In genomic region chr10:70939397-70939796, GRCh38 we compare ENCODE assay signal across 18 cellular contexts. TPM values are rescaled to one million over a fixed set of nuclear protein-coding genes. Genes with fewer than 3 reads are reported as not detected.
DNase-seq lines count a peak whose midpoint lies in the region; ATAC-seq and TF ChIP-seq lines count a peak whose summit lies in the region.
"Had no signal": no experiment of that assay in that cellular context is flagged by ENCODE, and none has a peak within 500 bp of the region (broad histone marks: within the 10 kb centered on the region; RNA-seq: fewer than 3 reads in every experiment).

No MANE protein-coding gene starts in this region.

- H3K27me3 Mint-ChIP-seq in brain (peaks cover 4% of the 10 kb centered on the region), nephron (ENCODE audit: low read depth) (peaks cover 28% of the 10 kb centered on the region), chondrocyte (ENCODE audit: low read depth) (peaks cover 42% of the 10 kb centered on the region)
- peaks cover 3% of the 10 kb centered on the region for H3K27me3 Mint-ChIP-seq in activated CD4-positive, alpha-beta memory T cell treated with anti-CD3 and anti-CD28 coated beads for 36 hours
- H3K27me3 Mint-ChIP-seq: CD4-positive, alpha-beta T cell had no signal

- H3K36me3 ChIP-seq in left ventricle myocardium inferior (no peaks in the 10 kb centered on the region), right atrium auricular region (no peaks in the 10 kb centered on the region)

- H3K9me3 Mint-ChIP-seq in brain, result peaks cover 0 to 4% (median 0%) of the 10 kb centered on the region in 5 experiments
- no peaks in the 10 kb centered on the region for H3K9me3 Mint-ChIP-seq in nephron
- no peaks in the 10 kb centered on the region for H3K9me3 Mint-ChIP-seq in chondrocyte (ENCODE audit: low read depth)
- H3K9me3 Mint-ChIP-seq in activated CD4-positive, alpha-beta memory T cell treated with anti-CD3 and anti-CD28 coated beads for 36 hours, result no peaks in the 10 kb centered on the region
- H3K9me3 Mint-ChIP-seq: CD4-positive, alpha-beta T cell; GM23338 had no signal

- peaks cover 48% of the 10 kb centered on the region for H3K4me1 ChIP-seq in left ventricle myocardium inferior
- peaks cover 0 to 44% of the 10 kb centered on the region in 2 donors for H3K4me1 ChIP-seq in right atrium auricular region
- H3K4me1 ChIP-seq: A549, Caco-2 had no signal

- no peak for ATAC-seq in stimulated activated naive CD8-positive, alpha-beta T cell treated with anti-CD3 and anti-CD28 coated beads, Interleukin-15, Interleukin-2, amounts not matched to agents 100 U/mL and 50 U/mL, for 24 hours
- ATAC-seq: A549, GM23338, HCT116, HepG2 had no signal

- no peak for TF ChIP-seq CTCF in left ventricle myocardium inferior (IDR thresholded peaks at IDR 0.05; ENCODE audit: borderline replicate concordance)
- TF ChIP-seq CTCF in right atrium auricular region (IDR thresholded peaks at IDR 0.05), result no peak
- no peak for TF ChIP-seq CTCF in brain (conservative IDR thresholded peaks at IDR 0.05)
- no peak for TF ChIP-seq CTCF in nephron (IDR thresholded peaks at IDR 0.05; ENCODE audit: unreplicated experiment in 3 of 3)
- no peak for TF ChIP-seq CTCF in chondrocyte (IDR thresholded peaks at IDR 0.05)

- DNase-seq in left ventricle myocardium inferior (no peak), right atrium auricular region (ENCODE audit: low spot score) (no peak), chondrocyte (ENCODE audit: low spot score) (no peak), NCI-H1105 (lab: John Stamatoyannopoulos, UW) (no peak)
- DNase-seq in activated CD4-positive, alpha-beta memory T cell treated with anti-CD3 and anti-CD28 coated beads for 36 hours, result no peak
- no peak for DNase-seq in stimulated activated naive CD8-positive, alpha-beta T cell treated with anti-CD3 and anti-CD28 coated beads, Interleukin-15, Interleukin-2, amounts not matched to agents 100 U/mL and 50 U/mL, for 24 hours
- DNase-seq: AML-193; Caco-2; CD4-positive, alpha-beta T cell; GDM1 had no signal

- H3K9me3 ChIP-seq in left ventricle myocardium inferior (replicated peaks) (no peaks in the 10 kb centered on the region), right atrium auricular region (no peaks in the 10 kb centered on the region)
- H3K9me3 ChIP-seq: A549, Caco-2 had no signal

- peak overlapping the region in 3 of 5 experiments; percentile 17 to 78 (median 21) for H3K27ac Mint-ChIP-seq in brain
- H3K27ac Mint-ChIP-seq in nephron, result peak overlapping the region in 2 of 3 experiments; percentile 14 to 60
- H3K27ac Mint-ChIP-seq in chondrocyte (ENCODE audit: unreplicated experiment), result no peak overlapping the region
- H3K27ac Mint-ChIP-seq in activated CD4-positive, alpha-beta memory T cell treated with anti-CD3 and anti-CD28 coated beads for 36 hours, result no peak overlapping the region
- H3K27ac Mint-ChIP-seq: CD4-positive, alpha-beta T cell; GM23338 had no signal

- intact Hi-C loops in left ventricle myocardium inferior (cut with micrococcal nuclease), result no loop called here
- intact Hi-C loops in activated CD4-positive, alpha-beta memory T cell treated with anti-CD3 and anti-CD28 coated beads for 36 hours (cut with micrococcal nuclease), result no loop called here

- H3K4me1 Mint-ChIP-seq in brain (peaks cover 40% of the 10 kb centered on the region), nephron (peaks cover 46% of the 10 kb centered on the region), chondrocyte (ENCODE audit: low read depth) (no peaks in the 10 kb centered on the region)
- no peaks in the 10 kb centered on the region for H3K4me1 Mint-ChIP-seq in activated CD4-positive, alpha-beta memory T cell treated with anti-CD3 and anti-CD28 coated beads for 36 hours (ENCODE audit: low read depth)

- peak overlapping the region; percentile 68 for H3K27ac ChIP-seq in left ventricle myocardium inferior (replicated peaks)
- no peak overlapping the region for H3K27ac ChIP-seq in right atrium auricular region
- H3K27ac ChIP-seq: 22Rv1, A549, C4-2B had no signal

- POLR2A ChIA-PET in activated CD4-positive, alpha-beta memory T cell treated with anti-CD3 and anti-CD28 coated beads for 36 hours (lab: Charles Lee), result no interaction called here

- H3K27me3 ChIP-seq in left ventricle myocardium inferior (ENCODE audit: low read depth) (peaks cover 2% of the 10 kb centered on the region), right atrium auricular region (no peaks in the 10 kb centered on the region)

- H3K36me3 Mint-ChIP-seq in brain (no peaks in the 10 kb centered on the region), nephron (ENCODE audit: low read depth) (no peaks in the 10 kb centered on the region), chondrocyte (ENCODE audit: low read depth) (no peaks in the 10 kb centered on the region)
- no peaks in the 10 kb centered on the region for H3K36me3 Mint-ChIP-seq in activated CD4-positive, alpha-beta memory T cell treated with anti-CD3 and anti-CD28 coated beads for 36 hours

- no peak overlapping the region for H3K4me3 ChIP-seq in left ventricle myocardium inferior
- no peak overlapping the region for H3K4me3 ChIP-seq in right atrium auricular region
- H3K4me3 ChIP-seq: A549, GM23338 had no signal

- CTCF ChIA-PET in activated CD4-positive, alpha-beta memory T cell treated with anti-CD3 and anti-CD28 coated beads for 36 hours (lab: Charles Lee), result no interaction called here

- H3K4me3 Mint-ChIP-seq in brain, result no peak overlapping the region
- H3K4me3 Mint-ChIP-seq in nephron, result no peak overlapping the region
- H3K4me3 Mint-ChIP-seq in chondrocyte (ENCODE audit: unreplicated experiment), result no peak overlapping the region
- no peak overlapping the region for H3K4me3 Mint-ChIP-seq in activated CD4-positive, alpha-beta memory T cell treated with anti-CD3 and anti-CD28 coated beads for 36 hours
- H3K4me3 Mint-ChIP-seq: CD4-positive, alpha-beta T cell; GM23338 had no signal

RNA-seq across cellular contexts. Expression of gene PCBD1, which starts 51.0 kb away (rescaled TPM):
- 123 TPM for total RNA-seq in left ventricle myocardium inferior
- 10 to 100 TPM; 79.4 to 98.6 TPM for total RNA-seq in right atrium auricular region
- 94.6 TPM for polyA plus RNA-seq in brain (ENCODE audit: insufficient read depth, low read depth, low replicate concordance)
- 38.4 to 55.0 TPM (median 49.3 TPM) in 3 replicates for total RNA-seq in chondrocyte
- total RNA-seq in activated CD4-positive, alpha-beta memory T cell treated with anti-CD3 and anti-CD28 coated beads for 36 hours, result 10 to 100 TPM; 53.4 to 56.7 TPM

Comparison
In these comparisons a context has a peak if more than half of its experiments do, and no peak if none do; other contexts are left out.
1. H3K27ac Mint-ChIP-seq: peak in brain (3 of 5) and nephron (2 of 3); none in chondrocyte (single experiment) and activated CD4-positive, alpha-beta memory T cell treated with anti-CD3 and anti-CD28 coated beads for 36 hours (single experiment).